In genomic region chr22:19592464-19592863, GRCh38 we compare ENCODE assay signal across 9 cellular contexts.
"Had no signal": no experiment of that assay in that cellular context is flagged by ENCODE, and none has a peak within 500 bp of the region (broad histone marks: within the 10 kb centered on the region; RNA-seq: fewer than 3 reads in every experiment).

No MANE protein-coding gene starts in this region.

- H3K4me2 ChIP-seq: GM23338 had no signal

- H3K9me3 Mint-ChIP-seq: GM23338, HFFc6 had no signal

- H3K36me3 ChIP-seq: HAP-1 had no signal

- DNase-seq: HFFc6, IMR-90, KBM-7 had no signal

- FAIRE-seq: H1, H54, HTR-8/SVneo had no signal

- H3K4me3 ChIP-seq: GM23338, HAP-1 had no signal

- ATAC-seq: GM23338, HCT116 had no signal

- H3K9me3 ChIP-seq: HAP-1 had no signal

- H3K4me3 Mint-ChIP-seq: GM23338, HFFc6 had no signal

- H3K4me1 ChIP-seq: HAP-1 had no signal

- H2AFZ ChIP-seq: GM23338 had no signal

- H3K27ac Mint-ChIP-seq: GM23338, HFFc6 had no signal
